30 cellular contexts compared by ENCODE assay signal in genomic region chr2:195326537-195326936, GRCh38.
"Had no signal": no experiment of that assay in that cellular context is flagged by ENCODE, and none has a peak within 500 bp of the region (broad histone marks: within the 10 kb centered on the region; RNA-seq: fewer than 3 reads in every experiment).

No MANE protein-coding gene starts in this region.

- H3K9ac ChIP-seq: SK-N-SH had no signal

- H3K27ac ChIP-seq: Peyer's patch, SJSA1 had no signal

- ATAC-seq: PC-3 had no signal

- DNase-seq: Kasumi-1, KG1, MM.1S, MV-4-11, NCI-H1092, NCI-H1105, NCI-H1417 treated with DMSO at 0.1 percent for 48 hours, NCI-H1436 treated with DMSO at 0.1 percent for 48 hours, NCI-H1694 treated with DMSO at 0.1 percent for 48 hours, NCI-H187 treated with DMSO at 0.1 percent for 48 hours, NCI-H2029, NCI-H2081, NCI-H2171 treated with DMSO at 0.1 percent for 48 hours, NCI-H2227 treated with DMSO at 0.1 percent for 48 hours, NCI-H345, NCI-H446, NCI-H510A treated with DMSO at 0.1 percent for 48 hours, NCI-H526, NCI-H69, NCI-H748 treated with DMSO at 0.1 percent for 48 hours, NCI-H82, OCI-M1, PC-3, Peyer's patch, Right ventricle myocardium superior, RPMI8226, SHP77 treated with DMSO at 0.1 percent for 48 hours, SK-N-SH, SW 1271 had no signal

- H3K9me3 ChIP-seq: SJSA1, SK-N-SH had no signal

- H3K27me3 ChIP-seq: Peyer's patch, SJSA1 had no signal

- H3K4me1 ChIP-seq: SJSA1 had no signal

- H3K36me3 ChIP-seq: Peyer's patch, SJSA1 had no signal

- H3K4me2 ChIP-seq: SK-N-SH had no signal

- H3K4me3 ChIP-seq: Peyer's patch, SJSA1 had no signal
